23 cellular contexts compared by ENCODE assay signal in genomic region chr21:28971171-28971570, GRCh38. TPM values are rescaled to one million over a fixed set of nuclear protein-coding genes. Genes with fewer than 3 reads are reported as not detected.
DNase-seq lines count a peak whose midpoint lies in the region; ATAC-seq and TF ChIP-seq lines count a peak whose summit lies in the region.
"Had no signal": no experiment of that assay in that cellular context is flagged by ENCODE, and none has a peak within 500 bp of the region (broad histone marks: within the 10 kb centered on the region; RNA-seq: fewer than 3 reads in every experiment).

No MANE protein-coding gene starts in this region.

- no peak overlapping the region for H3K4me3 ChIP-seq in NT2/D1 (ENCODE audit: insufficient read length, low read depth)
- H3K4me3 ChIP-seq: body of pancreas, PC-9, SJCRH30, suprapubic skin had no signal

- no peak overlapping the region for H3K9ac ChIP-seq in NT2/D1 (ENCODE audit: insufficient read length, low read depth)

- H3K27ac Mint-ChIP-seq in neural crest cell (ENCODE audit: unreplicated experiment) = peak overlapping the region; percentile 59
- H3K27ac Mint-ChIP-seq: activated naive CD8-positive, alpha-beta T cell; activated T-cell treated with anti-CD3 and anti-CD28 coated beads, Interleukin-2, amount 50 U/mL, for 72 hours had no signal

- no peaks in the 10 kb centered on the region for H3K27me3 Mint-ChIP-seq in neural crest cell (ENCODE audit: low read depth)
- H3K27me3 Mint-ChIP-seq: activated naive CD8-positive, alpha-beta T cell had no signal

- TF ChIP-seq CTCF in neural crest cell (conservative IDR thresholded peaks at IDR 0.05) = no peak

- H3K9me3 ChIP-seq in NT2/D1 (ENCODE audit: insufficient read depth, low read length) = no peaks in the 10 kb centered on the region; the same call in 1 of the 2 replicates
- H3K9me3 ChIP-seq: body of pancreas, Caco-2, SJCRH30, suprapubic skin had no signal

- no peaks in the 10 kb centered on the region for H3K27me3 ChIP-seq in NT2/D1 (ENCODE audit: insufficient read depth, insufficient read length)
- H3K27me3 ChIP-seq: body of pancreas, SJCRH30, suprapubic skin had no signal

- DNase-seq in COLO829 (ENCODE audit: low spot score) = peak; percentile 76
- DNase-seq in NT2/D1 (ENCODE audit: low read depth, low spot score) = peak; percentile 48
- DNase-seq in fibroblast of peridontal ligament (ENCODE audit: extremely low read depth) = peak; percentile 25
- DNase-seq in neural crest cell (ENCODE audit: low read depth, low spot score) = no peak
- no peak for DNase-seq in AG08396 (ENCODE audit: low spot score)
- DNase-seq in NCI-H748 treated with DMSO at 0.1 percent for 48 hours (lab: John Stamatoyannopoulos, UW) = no peak
- DNase-seq: activated CD4-positive, CD25-positive, alpha-beta regulatory T cell; activated CD8-positive, alpha-beta memory T cell treated with anti-CD3 and anti-CD28 coated beads for 24 hours; activated T-cell treated with anti-CD3 and anti-CD28 coated beads, Interleukin-2, amount 50 U/mL, for 72 hours; body of pancreas; Caco-2; dermis blood vessel endothelial cell; left ventricle myocardium superior; NCI-H1417 treated with DMSO at 0.1 percent for 48 hours; occipital lobe; PC-9; SJCRH30; stimulated activated CD4-positive, alpha-beta T cell treated with anti-CD3 and anti-CD28 coated beads, Interleukin-12 subunit alpha, Interleukin-12 subunit beta, amount 100 ng/mL, for 4 hours; stimulated activated CD8-positive, alpha-beta memory T cell treated with anti-CD3 and anti-CD28 coated beads, Interleukin-4, amount 100 ng/mL, for 48 hours; T-helper 2 cell had no signal

- H3K36me3 Mint-ChIP-seq in neural crest cell (ENCODE audit: low read depth) = peaks cover 23% of the 10 kb centered on the region

- peak overlapping the region; percentile 44 for H3K4me3 Mint-ChIP-seq in neural crest cell
- H3K4me3 Mint-ChIP-seq: activated naive CD8-positive, alpha-beta T cell; activated T-cell treated with anti-CD3 and anti-CD28 coated beads, Interleukin-2, amount 50 U/mL, for 72 hours had no signal

- peaks cover 59% of the 10 kb centered on the region for H3K36me3 ChIP-seq in NT2/D1 (ENCODE audit: insufficient read depth, insufficient read length, low read length)

- ATAC-seq in HG03378 (IDR thresholded peaks at IDR 0.05; ENCODE audit: unreplicated experiment) = no peak
- ATAC-seq: activated T-cell treated with anti-CD3 and anti-CD28 coated beads, Interleukin-2, amount 50 U/mL, for 72 hours; body of pancreas; left ventricle myocardium superior had no signal

- H3K4me1 ChIP-seq in NT2/D1 (ENCODE audit: insufficient read depth, insufficient read length) = no peaks in the 10 kb centered on the region
- H3K4me1 ChIP-seq: body of pancreas, Caco-2, SJCRH30, suprapubic skin had no signal

- H3K9me3 Mint-ChIP-seq in neural crest cell = peaks cover 5% of the 10 kb centered on the region

- H3K4me1 Mint-ChIP-seq in neural crest cell = peaks cover 14% of the 10 kb centered on the region

RNA-seq across cellular contexts. Expression of gene LTN1, which starts 21.5 kb away (rescaled TPM):
- total RNA-seq in neural crest cell = 21.2 and 24.5 TPM in 2 replicates

RNA-seq across cellular contexts. Expression of gene RWDD2B, which starts 48.0 kb away (rescaled TPM):
- total RNA-seq in neural crest cell = 8.7 and 9.9 TPM in 2 replicates

RNA-seq across cellular contexts. Expression of gene USP16, which starts 53.3 kb away (rescaled TPM):
- total RNA-seq in neural crest cell = 29.5 and 31.7 TPM in 2 replicates

Comparison
In these comparisons a context has a peak if more than half of its experiments do, and no peak if none do; other contexts are left out.
1. DNase-seq: peak in COLO829 (single experiment), NT2/D1 (single experiment) and fibroblast of peridontal ligament (single experiment); none in neural crest cell (single experiment), AG08396 (single experiment) and NCI-H748 treated with DMSO at 0.1 percent for 48 hours (single experiment).